Comparison of ENCODE assay signal across 8 cellular contexts in the genomic region with DNA sequence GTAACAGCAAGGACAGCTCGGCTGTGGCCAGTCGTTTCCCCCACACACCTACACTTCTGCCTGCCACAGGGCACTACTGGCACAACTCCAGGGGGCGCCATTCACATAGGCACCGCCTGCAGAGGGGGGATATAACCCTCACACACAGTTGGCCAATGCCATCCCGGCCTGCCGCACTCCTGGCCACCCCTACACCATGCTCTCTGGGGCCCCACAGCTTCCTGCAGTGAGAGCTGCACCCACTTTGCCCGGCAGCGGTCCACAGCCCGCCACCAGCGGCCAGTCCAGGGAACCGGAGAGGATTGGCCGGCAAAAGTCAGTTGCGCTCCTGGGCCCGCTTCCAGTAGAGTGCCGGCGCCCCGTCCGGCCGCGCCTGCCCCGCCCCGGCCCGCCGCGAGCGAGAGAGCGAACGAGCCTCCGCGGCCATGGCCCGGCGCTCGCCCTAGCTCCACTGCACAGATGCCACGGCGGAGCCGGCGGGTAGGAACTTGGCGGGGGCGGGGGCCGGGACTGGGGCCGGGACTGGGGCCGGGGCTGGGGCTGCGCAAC. TPM values are rescaled to one million over a fixed set of nuclear protein-coding genes. Genes with fewer than 3 reads are reported as not detected.
DNase-seq lines count a peak whose midpoint lies in the region; ATAC-seq and TF ChIP-seq lines count a peak whose summit lies in the region.

No MANE protein-coding gene starts in this region.

- peaks cover 5% of the 10 kb centered on the region for H3K36me3 Mint-ChIP-seq in progenitor cell of endocrine pancreas (ENCODE audit: insufficient read depth)

- H2AFZ ChIP-seq in SU-DHL-6 (ENCODE audit: low read depth, low read length, severe bottlenecking): peak overlapping the region; percentile 84

- DNase-seq in AG09319 (ENCODE audit: extremely low read depth, low read depth) (peak; percentile 49), HL-60 (ENCODE audit: low read depth in 1 of 2, low spot score in 1 of 2) (peak; percentile 84), anterior cingulate cortex (lab: John Stamatoyannopoulos, UW) (peak in 52 of 58 donors; percentile 10 to 67 (median 48)), right cardiac atrium (peak; percentile 85 to 96 (median 95)), progenitor cell of endocrine pancreas (ENCODE audit: low spot score, unreplicated experiment) (peak; percentile 37)

- peaks cover 20% of the 10 kb centered on the region for H3K4me1 ChIP-seq in right cardiac atrium (ENCODE audit: control insufficient read depth, insufficient read depth, low read length)

- TF ChIP-seq CTCF in AG09319 (IDR thresholded peaks at IDR 0.05; ENCODE audit: low read depth, low read length): peak; percentile 48
- TF ChIP-seq CTCF in HL-60 (IDR thresholded peaks at IDR 0.05; ENCODE audit: insufficient read depth, low read length): peak; percentile 38
- TF ChIP-seq CTCF in SU-DHL-6 (IDR thresholded peaks at IDR 0.05; ENCODE audit: insufficient read depth, low read length, poor library complexity, severe bottlenecking): peak; percentile 80
- TF ChIP-seq CTCF in progenitor cell of endocrine pancreas (IDR thresholded peaks at IDR 0.05; ENCODE audit: unreplicated experiment): peak; percentile 48

- no peaks in the 10 kb centered on the region for H3K36me3 ChIP-seq in SU-DHL-6 (ENCODE audit: low read length)

- 0 out of 2 replicates have a peak, but pooled peaks cover 5% of the 10 kb centered on the region for H3F3A ChIP-seq in SU-DHL-6 (ENCODE audit: insufficient read depth)

- no peaks in the 10 kb centered on the region for H4K20me1 ChIP-seq in SU-DHL-6 (ENCODE audit: low read depth, low read length)

- H3K4me3 ChIP-seq in HL-60 (replicated peaks; ENCODE audit: insufficient read depth, low read length) (peak overlapping the region; percentile 61), SU-DHL-6 (ENCODE audit: insufficient read depth, low read length, poor library complexity, severe bottlenecking) (peak overlapping the region; percentile 88), right cardiac atrium (ENCODE audit: low read length) (peak overlapping the region; percentile 91)

- ATAC-seq in GM18517 (IDR thresholded peaks at IDR 0.05; ENCODE audit: unreplicated experiment): peak; percentile 36
- peak; percentile 80 to 82 for ATAC-seq in right cardiac atrium
- ATAC-seq in HG03469 (IDR thresholded peaks at IDR 0.05; ENCODE audit: unreplicated experiment): no peak

- H3K4me1 Mint-ChIP-seq in progenitor cell of endocrine pancreas (ENCODE audit: low read depth): peaks cover 8% of the 10 kb centered on the region

- peak overlapping the region; percentile 16 for H3K4me3 Mint-ChIP-seq in progenitor cell of endocrine pancreas (ENCODE audit: low read depth)

- H3K9me2 ChIP-seq in SU-DHL-6 (replicated peaks; ENCODE audit: insufficient read depth, low read length): no peaks in the 10 kb centered on the region

- intact Hi-C loops in right cardiac atrium (cut with DNase I): loop anchor here (5.0 to 10.0 kb wide), 3 partner anchors 48 to 243 kb away; no protein-coding TSS in a partner anchor

- no peak overlapping the region for H3K27ac Mint-ChIP-seq in progenitor cell of endocrine pancreas

- H3K4me2 ChIP-seq in SU-DHL-6 (ENCODE audit: low read depth, low read length, poor library complexity, severe bottlenecking): peak overlapping the region; percentile 97

- 1% methylated on average over 43 of the region's 43 CpGs for WGBS in right cardiac atrium

- no peaks in the 10 kb centered on the region for H3K27me3 ChIP-seq in HL-60 (ENCODE audit: insufficient read depth, poor library complexity, severe bottlenecking)
- H3K27me3 ChIP-seq in SU-DHL-6 (ENCODE audit: low read length): no peaks in the 10 kb centered on the region
- H3K27me3 ChIP-seq in right cardiac atrium (ENCODE audit: control insufficient read depth, insufficient read depth): no peaks in the 10 kb centered on the region

- H3K27me3 Mint-ChIP-seq in progenitor cell of endocrine pancreas: peaks cover 24% of the 10 kb centered on the region

- no peaks in the 10 kb centered on the region for H3K9me3 Mint-ChIP-seq in progenitor cell of endocrine pancreas (ENCODE audit: low read depth)

- no peaks in the 10 kb centered on the region for H3K79me2 ChIP-seq in SU-DHL-6 (ENCODE audit: insufficient read depth, low read length)

- peak overlapping the region; percentile 86 for H3K27ac ChIP-seq in HL-60 (replicated peaks)
- peak overlapping the region; percentile 73 for H3K27ac ChIP-seq in SU-DHL-6 (ENCODE audit: low read depth, low read length)
- H3K27ac ChIP-seq in right cardiac atrium (ENCODE audit: low read length): peak overlapping the region; percentile 44

- peak overlapping the region; percentile 72 for H3K9ac ChIP-seq in SU-DHL-6 (ENCODE audit: low read length)

- H3K9me3 ChIP-seq in SU-DHL-6 (ENCODE audit: insufficient read depth, low read length) (no peaks in the 10 kb centered on the region), right cardiac atrium (ENCODE audit: control insufficient read depth, low read length) (no peaks in the 10 kb centered on the region)

RNA-seq across cellular contexts. Expression of gene SUSD2, which starts 25.6 kb away (rescaled TPM):
- total RNA-seq in right cardiac atrium (1 to 10 TPM; 6.2 to 7.4 (median 7.3) TPM), progenitor cell of endocrine pancreas (0.75 and 0.79 TPM in 2 replicates)
- polyA plus RNA-seq in right cardiac atrium: 6.7 TPM

Comparison
In these comparisons a context has a peak if more than half of its experiments do, and no peak if none do; other contexts are left out.
1. DNase-seq: peak in every context shown above with its lines; median percentile 95 in right cardiac atrium; 84 in HL-60; 49 in AG09319; 48 in anterior cingulate cortex; 37 in progenitor cell of endocrine pancreas.